In genomic region chr10:17248964-17249363, GRCh38 we compare ENCODE assay signal across 1 cellular context.
TF ChIP-seq lines count a peak whose summit lies in the region.

No MANE protein-coding gene starts in this region.

TF ChIP-seq in K562, 482 proteins besides CTCF, POLR2A, EP300 and RAD21 (continued from another document and continues in another):
- no peak for TF ChIP-seq ARID4B (CRISPR knock-in tag; IDR thresholded peaks at IDR 0.05)
- no peak for TF ChIP-seq CBFB (CRISPR knock-in tag; IDR thresholded peaks at IDR 0.05)
- TF ChIP-seq DEAF1 (CRISPR knock-in tag; IDR thresholded peaks at IDR 0.05) = no peak
- TF ChIP-seq NELFE (IDR thresholded peaks at IDR 0.05; ENCODE audit: insufficient read depth, insufficient read length) = no peak
- TF ChIP-seq ZNF140 (CRISPR knock-in tag; IDR thresholded peaks at IDR 0.05) = no peak
- no peak for TF ChIP-seq DNMT1 (IDR thresholded peaks at IDR 0.05)
- no peak for TF ChIP-seq ZNF12 (CRISPR knock-in tag; IDR thresholded peaks at IDR 0.05)
- no peak for TF ChIP-seq EWSR1 (IDR thresholded peaks at IDR 0.05; ENCODE audit: borderline replicate concordance, low read depth, partially characterized antibody)
- TF ChIP-seq JUND (IDR thresholded peaks at IDR 0.05; ENCODE audit: borderline replicate concordance, low read depth, low read length) = no peak
- TF ChIP-seq JUND (tag; IDR thresholded peaks at IDR 0.05; ENCODE audit: borderline replicate concordance, low read depth, low read length) = no peak
- TF ChIP-seq TAF1 (IDR thresholded peaks at IDR 0.05; ENCODE audit: control insufficient read depth, extremely low read depth, insufficient read depth, low read length, severe bottlenecking) = no peak
- TF ChIP-seq ZBTB2 (IDR thresholded peaks at IDR 0.05) = peak; percentile 92
- TF ChIP-seq ZC3H4 (CRISPR knock-in tag; IDR thresholded peaks at IDR 0.05; ENCODE audit: borderline replicate concordance) = no peak
- TF ChIP-seq FOXO4 (CRISPR knock-in tag; IDR thresholded peaks at IDR 0.05) = no peak
- TF ChIP-seq RCOR1 (IDR thresholded peaks at IDR 0.05; ENCODE audit: borderline replicate concordance in 1 of 2, low read depth in 2 of 2, low read length in 2 of 2) = no peak
- TF ChIP-seq CREB3 (tag; conservative IDR thresholded peaks at IDR 0.05; ENCODE audit: low read depth) = no peak
- no peak for TF ChIP-seq SRSF1 (IDR thresholded peaks at IDR 0.05; ENCODE audit: low read depth, low read length)
- no peak for TF ChIP-seq FOXJ3 (CRISPR knock-in tag; IDR thresholded peaks at IDR 0.05)
- TF ChIP-seq TRIM24 (IDR thresholded peaks at IDR 0.05) = peak; percentile 89 to 90
- peak; percentile 74; the same call in 1 of the 2 replicates for TF ChIP-seq BCOR (IDR thresholded peaks at IDR 0.05)
- TF ChIP-seq SIN3A (IDR thresholded peaks at IDR 0.05; ENCODE audit: borderline replicate concordance in 2 of 2, control insufficient read depth in 1 of 2, low read depth in 2 of 2, low read length in 2 of 2) = no peak
- no peak for TF ChIP-seq ZNF280A (IDR thresholded peaks at IDR 0.05; ENCODE audit: low read depth, partially characterized antibody)
- no peak for TF ChIP-seq ATF6 (CRISPR knock-in tag; IDR thresholded peaks at IDR 0.05)
- no peak for TF ChIP-seq CHD7 (IDR thresholded peaks at IDR 0.05; ENCODE audit: low read depth, low read length)
- TF ChIP-seq DPF2 (IDR thresholded peaks at IDR 0.05) = peak; percentile 54; the same call in 1 of the 2 replicates
- TF ChIP-seq MTA1 (IDR thresholded peaks at IDR 0.05; ENCODE audit: borderline replicate concordance) = peak; percentile 90
- no peak for TF ChIP-seq DIDO1 (tag; IDR thresholded peaks at IDR 0.05; ENCODE audit: low read depth)
- TF ChIP-seq GTF2A2 (tag; IDR thresholded peaks at IDR 0.05) = no peak
- TF ChIP-seq GATAD2A (IDR thresholded peaks at IDR 0.05) = peak; percentile 66; the same call in 1 of the 2 replicates
- no peak for TF ChIP-seq TOE1 (IDR thresholded peaks at IDR 0.05; ENCODE audit: borderline replicate concordance)
- no peak for TF ChIP-seq TOE1 (CRISPR knock-in tag; IDR thresholded peaks at IDR 0.05; ENCODE audit: borderline replicate concordance, low read depth)
- TF ChIP-seq RNF2 (IDR thresholded peaks at IDR 0.05) = no peak
- TF ChIP-seq SOX6 (IDR thresholded peaks at IDR 0.05) = no peak
